ENCODE assay signal across 1 cellular context in the genomic region with DNA sequence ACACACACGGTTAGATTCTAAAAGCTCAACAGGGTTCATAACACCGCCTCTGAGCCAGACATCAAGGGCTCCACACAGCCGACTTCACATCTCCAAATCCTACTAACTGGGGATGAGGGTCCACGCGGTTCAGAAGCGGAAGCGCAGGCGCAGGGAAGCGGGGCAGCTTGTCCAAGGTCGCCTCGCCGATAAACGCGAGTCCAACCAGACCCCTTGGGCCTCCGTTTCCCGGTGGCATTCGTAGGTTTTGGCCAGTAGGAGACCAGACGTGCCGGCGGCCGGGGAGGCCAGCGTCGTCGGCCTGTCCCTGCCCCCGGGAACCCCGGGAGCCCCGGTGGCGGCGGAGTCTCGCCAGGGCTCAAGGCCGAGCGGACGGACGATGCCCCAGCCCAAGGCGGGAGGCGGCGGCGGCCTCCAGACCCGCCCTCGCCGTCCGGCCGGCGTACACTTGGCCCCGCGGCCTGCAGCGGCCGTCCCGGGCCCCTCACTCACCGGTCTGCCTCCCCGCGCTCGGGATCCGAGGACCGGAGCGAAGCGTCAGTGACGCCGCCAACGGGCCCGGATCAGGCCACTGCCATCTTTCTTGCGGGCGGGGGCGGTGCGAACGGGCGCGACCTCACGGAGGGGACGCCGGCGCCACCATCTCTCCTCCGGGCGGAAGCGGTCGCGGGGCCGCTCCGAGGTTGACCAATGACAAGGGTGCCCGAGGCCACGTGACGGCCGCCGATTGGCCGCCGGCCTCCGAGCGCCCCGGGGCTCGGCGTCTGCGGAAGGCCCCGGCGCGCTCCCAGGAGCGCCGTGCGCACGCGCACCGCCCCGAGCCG.
TF ChIP-seq lines count a peak whose summit lies in the region.

A gene with protein sequence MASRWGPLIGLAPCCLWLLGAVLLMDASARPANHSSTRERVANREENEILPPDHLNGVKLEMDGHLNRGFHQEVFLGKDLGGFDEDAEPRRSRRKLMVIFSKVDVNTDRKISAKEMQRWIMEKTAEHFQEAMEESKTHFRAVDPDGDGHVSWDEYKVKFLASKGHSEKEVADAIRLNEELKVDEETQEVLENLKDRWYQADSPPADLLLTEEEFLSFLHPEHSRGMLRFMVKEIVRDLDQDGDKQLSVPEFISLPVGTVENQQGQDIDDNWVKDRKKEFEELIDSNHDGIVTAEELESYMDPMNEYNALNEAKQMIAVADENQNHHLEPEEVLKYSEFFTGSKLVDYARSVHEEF (minus strand): TSS at position 602 of the 824 bp plus-strand sequence. CDS start 3,229 bp downstream, outside the sequence.

TF ChIP-seq in GM12878, 131 proteins besides CTCF, POLR2A, EP300 and RAD21 (continued from another document and continues in another):
- TF ChIP-seq ETV6 (conservative IDR thresholded peaks at IDR 0.05 in 1 of 2, IDR thresholded peaks at IDR 0.05 in 1 of 2; ENCODE audit: borderline replicate concordance in 1 of 2, low read depth in 1 of 2) (no peak), MYB (IDR thresholded peaks at IDR 0.05; ENCODE audit: borderline replicate concordance, low read depth, low read length) (no peak), NRF1 (conservative IDR thresholded peaks at IDR 0.05; ENCODE audit: low read depth, low read length) (peak; percentile 85), BHLHE40 (IDR thresholded peaks at IDR 0.05; ENCODE audit: borderline replicate concordance in 1 of 2, low read depth in 2 of 2, low read length in 1 of 2) (peak in 1 of 2 experiments; percentile 33; a peak in 1 of 4 replicates), RUNX3 (IDR thresholded peaks at IDR 0.05; ENCODE audit: low read length) (peak; percentile 69), POU2F2 (IDR thresholded peaks at IDR 0.05; ENCODE audit: borderline replicate concordance, low read depth, low read length) (peak; percentile 44; the same call in 1 of the 3 replicates), FOS (IDR thresholded peaks at IDR 0.05; ENCODE audit: borderline replicate concordance, extremely low read depth, insufficient read length) (peak; percentile 43), HDAC6 (IDR thresholded peaks at IDR 0.05; ENCODE audit: unreplicated experiment) (peak; percentile 72), TARDBP (IDR thresholded peaks at IDR 0.05; ENCODE audit: borderline replicate concordance) (0 out of 2 replicates have a peak, but pooled peaks have one; percentile 63), POLR2AphosphoS5 (IDR thresholded peaks at IDR 0.05; ENCODE audit: low read length) (peak; percentile 81; the same call in 1 of the 2 replicates), FOXK2 (IDR thresholded peaks at IDR 0.05) (no peak), RFX5 (IDR thresholded peaks at IDR 0.05; ENCODE audit: low read depth, low read length) (no peak), SMAD5 (IDR thresholded peaks at IDR 0.05; ENCODE audit: low read depth) (no peak), RAD51 (IDR thresholded peaks at IDR 0.05) (peak; percentile 74; the same call in 1 of the 2 replicates), ASH2L (IDR thresholded peaks at IDR 0.05; ENCODE audit: borderline replicate concordance, low read depth) (no peak), MTA3 (IDR thresholded peaks at IDR 0.05; ENCODE audit: borderline replicate concordance, low read length) (no peak), GATAD2B (conservative IDR thresholded peaks at IDR 0.05; ENCODE audit: low read depth) (peak; percentile 95), HCFC1 (IDR thresholded peaks at IDR 0.05; ENCODE audit: low read length) (peak; percentile 86), NR2C1 (IDR thresholded peaks at IDR 0.05) (peak; percentile 92), RCOR1 (conservative IDR thresholded peaks at IDR 0.05; ENCODE audit: low read depth, low read length) (peak; percentile 92; the same call in 1 of the 2 replicates), LARP7 (IDR thresholded peaks at IDR 0.05) (peak; percentile 94), CBX5 (IDR thresholded peaks at IDR 0.05; ENCODE audit: low read depth) (no peak), HDAC2 (IDR thresholded peaks at IDR 0.05) (no peak), ZSCAN29 (IDR thresholded peaks at IDR 0.05) (peak; percentile 39; the same call in 1 of the 2 replicates), BACH1 (IDR thresholded peaks at IDR 0.05; ENCODE audit: borderline replicate concordance) (peak; percentile 91), NR2F1 (conservative IDR thresholded peaks at IDR 0.05) (peak; percentile 71), PML (IDR thresholded peaks at IDR 0.05; ENCODE audit: low read length) (no peak), CREM (IDR thresholded peaks at IDR 0.05; ENCODE audit: low read depth) (peak; percentile 71), MTA2 (IDR thresholded peaks at IDR 0.05; ENCODE audit: low read depth) (no peak)
- TF ChIP-seq, protein P1, sequence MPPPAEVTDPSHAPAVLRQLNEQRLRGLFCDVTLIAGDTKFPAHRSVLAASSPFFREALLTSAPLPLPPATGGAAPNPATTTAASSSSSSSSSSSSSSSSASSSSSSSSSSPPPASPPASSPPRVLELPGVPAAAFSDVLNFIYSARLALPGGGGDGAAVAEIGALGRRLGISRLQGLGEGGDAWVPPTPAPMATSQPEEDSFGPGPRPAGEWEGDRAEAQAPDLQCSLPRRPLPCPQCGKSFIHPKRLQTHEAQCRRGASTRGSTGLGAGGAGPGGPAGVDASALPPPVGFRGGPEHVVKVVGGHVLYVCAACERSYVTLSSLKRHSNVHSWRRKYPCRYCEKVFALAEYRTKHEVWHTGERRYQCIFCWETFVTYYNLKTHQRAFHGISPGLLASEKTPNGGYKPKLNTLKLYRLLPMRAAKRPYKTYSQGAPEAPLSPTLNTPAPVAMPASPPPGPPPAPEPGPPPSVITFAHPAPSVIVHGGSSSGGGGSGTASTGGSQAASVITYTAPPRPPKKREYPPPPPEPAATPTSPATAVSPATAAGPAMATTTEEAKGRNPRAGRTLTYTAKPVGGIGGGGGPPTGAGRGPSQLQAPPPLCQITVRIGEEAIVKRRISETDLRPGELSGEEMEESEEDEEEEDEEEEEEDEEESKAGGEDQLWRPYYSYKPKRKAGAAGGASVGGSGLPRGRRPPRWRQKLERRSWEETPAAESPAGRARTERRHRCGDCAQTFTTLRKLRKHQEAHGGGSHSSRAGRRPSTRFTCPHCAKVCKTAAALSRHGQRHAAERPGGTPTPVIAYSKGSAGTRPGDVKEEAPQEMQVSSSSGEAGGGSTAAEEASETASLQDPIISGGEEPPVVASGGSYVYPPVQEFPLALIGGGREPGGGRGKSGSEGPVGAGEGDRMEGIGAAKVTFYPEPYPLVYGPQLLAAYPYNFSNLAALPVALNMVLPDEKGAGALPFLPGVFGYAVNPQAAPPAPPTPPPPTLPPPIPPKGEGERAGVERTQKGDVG (CRISPR knock-in tag; IDR thresholded peaks at IDR 0.05) = no peak
- TF ChIP-seq, protein P2, sequence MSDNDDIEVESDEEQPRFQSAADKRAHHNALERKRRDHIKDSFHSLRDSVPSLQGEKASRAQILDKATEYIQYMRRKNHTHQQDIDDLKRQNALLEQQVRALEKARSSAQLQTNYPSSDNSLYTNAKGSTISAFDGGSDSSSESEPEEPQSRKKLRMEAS (IDR thresholded peaks at IDR 0.05; ENCODE audit: low read depth, low read length) = peak; percentile 69
- TF ChIP-seq, protein P3, sequence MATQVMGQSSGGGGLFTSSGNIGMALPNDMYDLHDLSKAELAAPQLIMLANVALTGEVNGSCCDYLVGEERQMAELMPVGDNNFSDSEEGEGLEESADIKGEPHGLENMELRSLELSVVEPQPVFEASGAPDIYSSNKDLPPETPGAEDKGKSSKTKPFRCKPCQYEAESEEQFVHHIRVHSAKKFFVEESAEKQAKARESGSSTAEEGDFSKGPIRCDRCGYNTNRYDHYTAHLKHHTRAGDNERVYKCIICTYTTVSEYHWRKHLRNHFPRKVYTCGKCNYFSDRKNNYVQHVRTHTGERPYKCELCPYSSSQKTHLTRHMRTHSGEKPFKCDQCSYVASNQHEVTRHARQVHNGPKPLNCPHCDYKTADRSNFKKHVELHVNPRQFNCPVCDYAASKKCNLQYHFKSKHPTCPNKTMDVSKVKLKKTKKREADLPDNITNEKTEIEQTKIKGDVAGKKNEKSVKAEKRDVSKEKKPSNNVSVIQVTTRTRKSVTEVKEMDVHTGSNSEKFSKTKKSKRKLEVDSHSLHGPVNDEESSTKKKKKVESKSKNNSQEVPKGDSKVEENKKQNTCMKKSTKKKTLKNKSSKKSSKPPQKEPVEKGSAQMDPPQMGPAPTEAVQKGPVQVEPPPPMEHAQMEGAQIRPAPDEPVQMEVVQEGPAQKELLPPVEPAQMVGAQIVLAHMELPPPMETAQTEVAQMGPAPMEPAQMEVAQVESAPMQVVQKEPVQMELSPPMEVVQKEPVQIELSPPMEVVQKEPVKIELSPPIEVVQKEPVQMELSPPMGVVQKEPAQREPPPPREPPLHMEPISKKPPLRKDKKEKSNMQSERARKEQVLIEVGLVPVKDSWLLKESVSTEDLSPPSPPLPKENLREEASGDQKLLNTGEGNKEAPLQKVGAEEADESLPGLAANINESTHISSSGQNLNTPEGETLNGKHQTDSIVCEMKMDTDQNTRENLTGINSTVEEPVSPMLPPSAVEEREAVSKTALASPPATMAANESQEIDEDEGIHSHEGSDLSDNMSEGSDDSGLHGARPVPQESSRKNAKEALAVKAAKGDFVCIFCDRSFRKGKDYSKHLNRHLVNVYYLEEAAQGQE (IDR thresholded peaks at IDR 0.05; ENCODE audit: low read depth, low read length) = no peak
- TF ChIP-seq, protein P4, sequence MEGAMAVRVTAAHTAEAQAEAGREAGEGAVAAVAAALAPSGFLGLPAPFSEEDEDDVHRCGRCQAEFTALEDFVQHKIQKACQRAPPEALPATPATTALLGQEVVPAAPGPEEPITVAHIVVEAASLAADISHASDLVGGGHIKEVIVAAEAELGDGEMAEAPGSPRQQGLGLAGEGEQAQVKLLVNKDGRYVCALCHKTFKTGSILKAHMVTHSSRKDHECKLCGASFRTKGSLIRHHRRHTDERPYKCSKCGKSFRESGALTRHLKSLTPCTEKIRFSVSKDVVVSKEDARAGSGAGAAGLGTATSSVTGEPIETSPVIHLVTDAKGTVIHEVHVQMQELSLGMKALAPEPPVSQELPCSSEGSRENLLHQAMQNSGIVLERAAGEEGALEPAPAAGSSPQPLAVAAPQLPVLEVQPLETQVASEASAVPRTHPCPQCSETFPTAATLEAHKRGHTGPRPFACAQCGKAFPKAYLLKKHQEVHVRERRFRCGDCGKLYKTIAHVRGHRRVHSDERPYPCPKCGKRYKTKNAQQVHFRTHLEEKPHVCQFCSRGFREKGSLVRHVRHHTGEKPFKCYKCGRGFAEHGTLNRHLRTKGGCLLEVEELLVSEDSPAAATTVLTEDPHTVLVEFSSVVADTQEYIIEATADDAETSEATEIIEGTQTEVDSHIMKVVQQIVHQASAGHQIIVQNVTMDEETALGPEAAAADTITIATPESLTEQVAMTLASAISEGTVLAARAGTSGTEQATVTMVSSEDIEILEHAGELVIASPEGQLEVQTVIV (IDR thresholded peaks at IDR 0.05; ENCODE audit: borderline replicate concordance, partially characterized antibody) = peak; percentile 75
- TF ChIP-seq, protein P5, sequence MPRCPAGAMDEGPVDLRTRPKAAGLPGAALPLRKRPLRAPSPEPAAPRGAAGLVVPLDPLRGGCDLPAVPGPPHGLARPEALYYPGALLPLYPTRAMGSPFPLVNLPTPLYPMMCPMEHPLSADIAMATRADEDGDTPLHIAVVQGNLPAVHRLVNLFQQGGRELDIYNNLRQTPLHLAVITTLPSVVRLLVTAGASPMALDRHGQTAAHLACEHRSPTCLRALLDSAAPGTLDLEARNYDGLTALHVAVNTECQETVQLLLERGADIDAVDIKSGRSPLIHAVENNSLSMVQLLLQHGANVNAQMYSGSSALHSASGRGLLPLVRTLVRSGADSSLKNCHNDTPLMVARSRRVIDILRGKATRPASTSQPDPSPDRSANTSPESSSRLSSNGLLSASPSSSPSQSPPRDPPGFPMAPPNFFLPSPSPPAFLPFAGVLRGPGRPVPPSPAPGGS (IDR thresholded peaks at IDR 0.05; ENCODE audit: borderline replicate concordance, insufficient read depth, low read depth, low read length, poor library complexity, severe bottlenecking) = no peak
- TF ChIP-seq, protein P6, sequence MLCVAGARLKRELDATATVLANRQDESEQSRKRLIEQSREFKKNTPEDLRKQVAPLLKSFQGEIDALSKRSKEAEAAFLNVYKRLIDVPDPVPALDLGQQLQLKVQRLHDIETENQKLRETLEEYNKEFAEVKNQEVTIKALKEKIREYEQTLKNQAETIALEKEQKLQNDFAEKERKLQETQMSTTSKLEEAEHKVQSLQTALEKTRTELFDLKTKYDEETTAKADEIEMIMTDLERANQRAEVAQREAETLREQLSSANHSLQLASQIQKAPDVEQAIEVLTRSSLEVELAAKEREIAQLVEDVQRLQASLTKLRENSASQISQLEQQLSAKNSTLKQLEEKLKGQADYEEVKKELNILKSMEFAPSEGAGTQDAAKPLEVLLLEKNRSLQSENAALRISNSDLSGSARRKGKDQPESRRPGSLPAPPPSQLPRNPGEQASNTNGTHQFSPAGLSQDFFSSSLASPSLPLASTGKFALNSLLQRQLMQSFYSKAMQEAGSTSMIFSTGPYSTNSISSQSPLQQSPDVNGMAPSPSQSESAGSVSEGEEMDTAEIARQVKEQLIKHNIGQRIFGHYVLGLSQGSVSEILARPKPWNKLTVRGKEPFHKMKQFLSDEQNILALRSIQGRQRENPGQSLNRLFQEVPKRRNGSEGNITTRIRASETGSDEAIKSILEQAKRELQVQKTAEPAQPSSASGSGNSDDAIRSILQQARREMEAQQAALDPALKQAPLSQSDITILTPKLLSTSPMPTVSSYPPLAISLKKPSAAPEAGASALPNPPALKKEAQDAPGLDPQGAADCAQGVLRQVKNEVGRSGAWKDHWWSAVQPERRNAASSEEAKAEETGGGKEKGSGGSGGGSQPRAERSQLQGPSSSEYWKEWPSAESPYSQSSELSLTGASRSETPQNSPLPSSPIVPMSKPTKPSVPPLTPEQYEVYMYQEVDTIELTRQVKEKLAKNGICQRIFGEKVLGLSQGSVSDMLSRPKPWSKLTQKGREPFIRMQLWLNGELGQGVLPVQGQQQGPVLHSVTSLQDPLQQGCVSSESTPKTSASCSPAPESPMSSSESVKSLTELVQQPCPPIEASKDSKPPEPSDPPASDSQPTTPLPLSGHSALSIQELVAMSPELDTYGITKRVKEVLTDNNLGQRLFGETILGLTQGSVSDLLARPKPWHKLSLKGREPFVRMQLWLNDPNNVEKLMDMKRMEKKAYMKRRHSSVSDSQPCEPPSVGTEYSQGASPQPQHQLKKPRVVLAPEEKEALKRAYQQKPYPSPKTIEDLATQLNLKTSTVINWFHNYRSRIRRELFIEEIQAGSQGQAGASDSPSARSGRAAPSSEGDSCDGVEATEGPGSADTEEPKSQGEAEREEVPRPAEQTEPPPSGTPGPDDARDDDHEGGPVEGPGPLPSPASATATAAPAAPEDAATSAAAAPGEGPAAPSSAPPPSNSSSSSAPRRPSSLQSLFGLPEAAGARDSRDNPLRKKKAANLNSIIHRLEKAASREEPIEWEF (IDR thresholded peaks at IDR 0.05; ENCODE audit: insufficient replicate concordance, low read depth, low read length) = no peak
- TF ChIP-seq, protein P7, sequence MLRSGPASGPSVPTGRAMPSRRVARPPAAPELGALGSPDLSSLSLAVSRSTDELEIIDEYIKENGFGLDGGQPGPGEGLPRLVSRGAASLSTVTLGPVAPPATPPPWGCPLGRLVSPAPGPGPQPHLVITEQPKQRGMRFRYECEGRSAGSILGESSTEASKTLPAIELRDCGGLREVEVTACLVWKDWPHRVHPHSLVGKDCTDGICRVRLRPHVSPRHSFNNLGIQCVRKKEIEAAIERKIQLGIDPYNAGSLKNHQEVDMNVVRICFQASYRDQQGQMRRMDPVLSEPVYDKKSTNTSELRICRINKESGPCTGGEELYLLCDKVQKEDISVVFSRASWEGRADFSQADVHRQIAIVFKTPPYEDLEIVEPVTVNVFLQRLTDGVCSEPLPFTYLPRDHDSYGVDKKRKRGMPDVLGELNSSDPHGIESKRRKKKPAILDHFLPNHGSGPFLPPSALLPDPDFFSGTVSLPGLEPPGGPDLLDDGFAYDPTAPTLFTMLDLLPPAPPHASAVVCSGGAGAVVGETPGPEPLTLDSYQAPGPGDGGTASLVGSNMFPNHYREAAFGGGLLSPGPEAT (IDR thresholded peaks at IDR 0.05; ENCODE audit: low read depth) = no peak
